ENCODE assay signal across 8 cellular contexts in the genomic region with DNA sequence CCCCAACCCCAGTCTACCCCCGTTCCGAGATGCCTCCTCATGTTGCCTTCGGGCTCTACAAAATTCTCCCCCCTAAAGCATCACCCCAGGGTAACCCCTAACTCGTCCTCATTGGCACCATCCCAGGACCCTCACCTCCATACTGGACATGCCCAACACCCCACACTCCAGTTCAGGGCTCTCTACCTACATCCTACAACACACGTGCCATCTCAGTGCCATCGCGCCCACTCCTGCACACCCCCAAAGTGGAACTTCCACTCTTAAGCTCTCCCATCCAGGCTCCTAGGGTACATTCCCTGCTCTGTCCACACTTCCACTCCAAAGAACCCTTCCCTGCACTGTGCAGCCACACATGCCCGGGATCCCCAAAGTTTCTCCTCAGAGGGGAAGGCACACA. TPM values are rescaled to one million over a fixed set of nuclear protein-coding genes. Genes with fewer than 3 reads are reported as not detected.
DNase-seq lines count a peak whose midpoint lies in the region; ATAC-seq and TF ChIP-seq lines count a peak whose summit lies in the region.

No MANE protein-coding gene starts in this region.

- peaks cover 39% of the 10 kb centered on the region for H3K36me3 Mint-ChIP-seq in activated T-helper 17 cell treated with anti-CD3 and anti-CD28 coated beads, Interleukin-2, amount 50 U/mL, for 72 hours (ENCODE audit: low read depth)

- H3K27me3 Mint-ChIP-seq in activated T-helper 17 cell treated with anti-CD3 and anti-CD28 coated beads, Interleukin-2, amount 50 U/mL, for 72 hours = no peaks in the 10 kb centered on the region

- WGBS in spleen, 5 donors = 19 to 40% (median 27%) methylated on average over 8 of the region's 8 CpGs

- H3K27me3 ChIP-seq in spleen (replicated peaks in 1 of 7) = no peaks in the 10 kb centered on the region

- H3K27ac Mint-ChIP-seq in activated T-helper 17 cell treated with anti-CD3 and anti-CD28 coated beads, Interleukin-2, amount 50 U/mL, for 72 hours = peak overlapping the region; percentile 94

- H3K4me1 ChIP-seq in spleen = peaks cover 40 to 87% (median 68%) of the 10 kb centered on the region in 6 donors

- no peak for TF ChIP-seq CTCF in HFF-Myc (IDR thresholded peaks at IDR 0.05; ENCODE audit: low read depth, low read length, missing control alignments)
- TF ChIP-seq CTCF in spleen (IDR thresholded peaks at IDR 0.05 in 8 of 11, conservative IDR thresholded peaks at IDR 0.05 in 3 of 11) = no peak
- TF ChIP-seq CTCF in GM10266 (IDR thresholded peaks at IDR 0.05; ENCODE audit: control insufficient read depth, insufficient read depth, low read depth, missing control alignments) = no peak

- H3K4me3 ChIP-seq in HFF-Myc (replicated peaks; ENCODE audit: low read depth, low read length) (peak overlapping the region; percentile 74), iPS-11a (ENCODE audit: low read depth, low read length) (peak overlapping the region; percentile 67), spleen (peak overlapping the region; percentile 82 to 99 (median 90))

- DNase-seq in HFF-Myc (ENCODE audit: extremely low read depth, low read depth) (no peak), spleen (no peak), GM10266 (ENCODE audit: extremely low spot score) (no peak), middle frontal gyrus (ENCODE audit: extremely low spot score, low spot score) (no peak), NCI-H146 (lab: John Stamatoyannopoulos, UW) (no peak)
- DNase-seq in stimulated activated CD4-positive, alpha-beta T cell treated with anti-CD3 and anti-CD28 coated beads, Interleukin-4, amount 100 ng/mL, for 24 hours = no peak

- peak overlapping the region; percentile 94 for H3K4me3 Mint-ChIP-seq in activated T-helper 17 cell treated with anti-CD3 and anti-CD28 coated beads, Interleukin-2, amount 50 U/mL, for 72 hours

- no peaks in the 10 kb centered on the region for H3K9me3 Mint-ChIP-seq in activated T-helper 17 cell treated with anti-CD3 and anti-CD28 coated beads, Interleukin-2, amount 50 U/mL, for 72 hours

- H3K27ac ChIP-seq in spleen = peak overlapping the region in 5 of 8 donors; percentile 90 to 97 (median 95)

- no peaks in the 10 kb centered on the region for H3K9me3 ChIP-seq in spleen

- peaks cover 39% of the 10 kb centered on the region for H3K4me1 Mint-ChIP-seq in activated T-helper 17 cell treated with anti-CD3 and anti-CD28 coated beads, Interleukin-2, amount 50 U/mL, for 72 hours

- intact Hi-C loops in spleen (cut with DNase I; ENCODE audit: low total_unique reads) = no loop called here

- no peak for TF ChIP-seq POLR2A in spleen (IDR thresholded peaks at IDR 0.05)

- ATAC-seq in activated T-helper 17 cell treated with anti-CD3 and anti-CD28 coated beads, Interleukin-2, amount 50 U/mL, for 72 hours (replicated peaks) = no peak

- peaks cover 0 to 45% (median under 1%) of the 10 kb centered on the region in 6 donors for H3K36me3 ChIP-seq in spleen

RNA-seq across cellular contexts. Expression of a gene that starts 0.8 kb away (rescaled TPM):
- total RNA-seq in activated T-helper 17 cell treated with anti-CD3 and anti-CD28 coated beads, Interleukin-2, amount 50 U/mL, for 72 hours = 10 to 100 TPM in 1 of 2 donors, 1 to 10 TPM in 1; 6.3 to 14.3 TPM
- total RNA-seq in spleen = 10 to 100 TPM; 15.4 to 24.8 (median 19.3) TPM
- polyA plus RNA-seq in spleen = 10 to 100 TPM in 1 of 3 donors, 1 to 10 TPM in 2; 5.3 to 13.0 (median 9.8) TPM

RNA-seq across cellular contexts. Expression of a gene that starts 1.2 kb away (rescaled TPM):
- total RNA-seq in activated T-helper 17 cell treated with anti-CD3 and anti-CD28 coated beads, Interleukin-2, amount 50 U/mL, for 72 hours = 10 to 100 TPM; 60.7 to 69.9 TPM
- 100 to 1,000 TPM in 5 of 7 donors, 10 to 100 TPM in 2; 90.1 to 143 (median 107) TPM for total RNA-seq in spleen
- 10 to 100 TPM; 28.2 to 70.7 (median 30.0) TPM for polyA plus RNA-seq in spleen

RNA-seq across cellular contexts. Expression of a gene that starts 28.1 kb away (rescaled TPM):
- total RNA-seq in activated T-helper 17 cell treated with anti-CD3 and anti-CD28 coated beads, Interleukin-2, amount 50 U/mL, for 72 hours = 100 to 1,000 TPM in 1 of 2 donors, 10 to 100 TPM in 1; 75.0 to 103 TPM
- 100 to 1,000 TPM in 4 of 7 donors, 10 to 100 TPM in 3; 76.3 to 127 (median 115) TPM for total RNA-seq in spleen
- 100 to 1,000 TPM in 2 of 3 donors, 10 to 100 TPM in 1; 63.4 to 132 (median 105) TPM for polyA plus RNA-seq in spleen

RNA-seq across cellular contexts. Expression of a gene that starts 43.4 kb away (rescaled TPM):
- 100 to 1,000 TPM; 119 to 221 TPM for total RNA-seq in activated T-helper 17 cell treated with anti-CD3 and anti-CD28 coated beads, Interleukin-2, amount 50 U/mL, for 72 hours
- total RNA-seq in spleen = 10 to 100 TPM; 45.1 to 62.8 (median 49.8) TPM
- 10 to 100 TPM; 13.2 to 29.5 (median 23.0) TPM for polyA plus RNA-seq in spleen
